ENCODE assay signal across 14 cellular contexts in genomic region chr7:98295467-98296220, GRCh38. TPM values are rescaled to one million over a fixed set of nuclear protein-coding genes. Genes with fewer than 3 reads are reported as not detected.
DNase-seq lines count a peak whose midpoint lies in the region; ATAC-seq, FAIRE-seq and TF ChIP-seq lines count a peak whose summit lies in the region.
"Had no signal": no experiment of that assay in that cellular context is flagged by ENCODE, and none has a peak within 500 bp of the region (broad histone marks: within the 10 kb centered on the region; RNA-seq: fewer than 3 reads in every experiment).

No MANE protein-coding gene starts in this region.

- in situ Hi-C loops in HepG2 (cut with HindIII; ENCODE audit: extremely low pct_ligation_motif_present, low pct_unique_long_range_greater_than_20kb): loop anchor here (10.0 kb wide), 1 partner anchor 549 kb away; no protein-coding TSS in a partner anchor

- H3K9me3 Mint-ChIP-seq in chondrocyte (ENCODE audit: low read depth): no peaks in the 10 kb centered on the region
- H3K9me3 Mint-ChIP-seq: activated T-helper 1 cell treated with anti-CD3 and anti-CD28 coated beads, Interleukin-12 subunit alpha, Interleukin-12 subunit beta, Interleukin-2, Interleukin-4 antibody, amounts not matched to agents 30 ng/mL and 10 ng/mL and 1 ng/mL, durations not matched to agents 14 hours and 24 hours and 36 hours; stimulated activated naive B cell treated with anti-CD40 and anti-IgM and Interleukin-4, amounts not matched to agents 10 μg/mL and 1 μg/mL and 100 μg/mL, for 72 hours had no signal

- H3K4me2 ChIP-seq in HepG2 (ENCODE audit: low read depth, low read length): no peak overlapping the region

- H3K9me3 ChIP-seq in HepG2 (ENCODE audit: low read length) (no peaks in the 10 kb centered on the region), right lobe of liver (no peaks in the 10 kb centered on the region)
- H3K9me3 ChIP-seq: heart left ventricle had no signal

- no peak for TF ChIP-seq EP300 in HepG2 (IDR thresholded peaks at IDR 0.05; ENCODE audit: low read depth in 2 of 2, low read length in 2 of 2)
- no peak for TF ChIP-seq EP300 in HepG2 (CRISPR knock-in tag; IDR thresholded peaks at IDR 0.05; ENCODE audit: borderline replicate concordance)

- CTCF ChIA-PET in HepG2 (lab: Yijun Ruan, JAX; ENCODE audit: low intra/inter-chr PET ratio, low total read pairs): interaction anchor here (1.2 to 1.6 kb wide), 2 partner anchors 106 to 450 kb away, joined by 4 to 9 read pairs; partner anchors contain the start of gene BAIAP2L1

- WGBS in HepG2 (ENCODE audit: low lambda C conversion rate): 96% methylated on average over 9 of the region's 20 CpGs
- WGBS in right lobe of liver (ENCODE audit: insufficient coverage, low coverage, low lambda C conversion rate, missing lambda C conversion rate): 83% methylated on average over 1 of the region's 20 CpGs

- H3K27me3 ChIP-seq in HepG2 (ENCODE audit: control insufficient read depth in 1 of 2, insufficient read depth in 2 of 2, low read length in 2 of 2) (no peaks in the 10 kb centered on the region), right lobe of liver (no peaks in the 10 kb centered on the region)
- H3K27me3 ChIP-seq: heart left ventricle had no signal

- H3K4me3 ChIP-seq in HepG2 (replicated peaks in 1 of 3; ENCODE audit: insufficient read depth in 1 of 3, low read depth in 2 of 3, low read length in 3 of 3) (no peak overlapping the region), right lobe of liver (no peak overlapping the region)
- H3K4me3 ChIP-seq: heart left ventricle had no signal

- no peak for FAIRE-seq in HepG2 (lab: Jason Lieb, UNC)
- FAIRE-seq: GM18507, HTR-8/SVneo, small intestine had no signal

- no peak overlapping the region for H3K4me3 Mint-ChIP-seq in chondrocyte (ENCODE audit: unreplicated experiment)
- H3K4me3 Mint-ChIP-seq: activated T-helper 1 cell treated with anti-CD3 and anti-CD28 coated beads, Interleukin-12 subunit alpha, Interleukin-12 subunit beta, Interleukin-2, Interleukin-4 antibody, amounts not matched to agents 30 ng/mL and 10 ng/mL and 1 ng/mL, durations not matched to agents 14 hours and 24 hours and 36 hours; stimulated activated naive B cell treated with anti-CD40 and anti-IgM and Interleukin-4, amounts not matched to agents 10 μg/mL and 1 μg/mL and 100 μg/mL, for 72 hours had no signal

- TF ChIP-seq RAD21 in HepG2 (CRISPR knock-in tag; IDR thresholded peaks at IDR 0.05): no peak

- no peaks in the 10 kb centered on the region for H3K27me3 Mint-ChIP-seq in chondrocyte (ENCODE audit: low read depth)
- H3K27me3 Mint-ChIP-seq: stimulated activated naive B cell treated with anti-CD40 and anti-IgM and Interleukin-4, amounts not matched to agents 10 μg/mL and 1 μg/mL and 100 μg/mL, for 72 hours had no signal

- TF ChIP-seq CTCF in HepG2 (CRISPR knock-in tag; IDR thresholded peaks at IDR 0.05) (no peak), right lobe of liver (IDR thresholded peaks at IDR 0.05) (no peak), chondrocyte (IDR thresholded peaks at IDR 0.05) (no peak)

- no TSS peak for BruUV-seq in HepG2 (replicated peaks; lab: Mats Ljungman, UMichigan)

- ATAC-seq in HepG2: peak; percentile 4; the same call in 1 of the 3 replicates
- ATAC-seq in right lobe of liver: no peak
- ATAC-seq in GM19397 (IDR thresholded peaks at IDR 0.05; ENCODE audit: unreplicated experiment): no peak

- no peaks in the 10 kb centered on the region for H3K79me2 ChIP-seq in HepG2 (ENCODE audit: insufficient read depth, low read length)

- H2AFZ ChIP-seq in HepG2 (ENCODE audit: low read length): no peak overlapping the region

- H3K4me1 Mint-ChIP-seq in chondrocyte (ENCODE audit: low read depth): peaks cover 5% of the 10 kb centered on the region
- H3K4me1 Mint-ChIP-seq: stimulated activated naive B cell treated with anti-CD40 and anti-IgM and Interleukin-4, amounts not matched to agents 10 μg/mL and 1 μg/mL and 100 μg/mL, for 72 hours had no signal

- peak overlapping the region; percentile 17 for H3K27ac Mint-ChIP-seq in chondrocyte (ENCODE audit: unreplicated experiment)
- H3K27ac Mint-ChIP-seq: activated T-helper 1 cell treated with anti-CD3 and anti-CD28 coated beads, Interleukin-12 subunit alpha, Interleukin-12 subunit beta, Interleukin-2, Interleukin-4 antibody, amounts not matched to agents 30 ng/mL and 10 ng/mL and 1 ng/mL, durations not matched to agents 14 hours and 24 hours and 36 hours; stimulated activated naive B cell treated with anti-CD40 and anti-IgM and Interleukin-4, amounts not matched to agents 10 μg/mL and 1 μg/mL and 100 μg/mL, for 72 hours had no signal

- no peak for DNase-seq in HepG2 (ENCODE audit: low spot score)
- DNase-seq in right lobe of liver: no peak
- DNase-seq in chondrocyte (ENCODE audit: low spot score): no peak
- DNase-seq in myocyte (ENCODE audit: low read depth): peak; percentile 40
- DNase-seq in activated CD4-positive, alpha-beta T cell treated with anti-CD3 and anti-CD28 coated beads for 4 hours: no peak
- DNase-seq in NCI-H187 treated with DMSO at 0.1 percent for 48 hours (lab: John Stamatoyannopoulos, UW): no peak
- DNase-seq in activated CD8-positive, alpha-beta memory T cell treated with anti-CD3 and anti-CD28 coated beads, Interleukin-2, amount 50 U/mL, for 48 hours: no peak

- TF ChIP-seq POLR2A in HepG2 (IDR thresholded peaks at IDR 0.05; ENCODE audit: insufficient read depth in 1 of 2, low read depth in 2 of 2, low read length in 2 of 2) (no peak), right lobe of liver (IDR thresholded peaks at IDR 0.05) (no peak)

- POLR2A ChIA-PET in HepG2 (lab: Yijun Ruan, JAX): no interaction called here

- H3K36me3 Mint-ChIP-seq in chondrocyte (ENCODE audit: low read depth): peaks cover 11% of the 10 kb centered on the region

- peaks cover 19 to 38% of the 10 kb centered on the region in 2 experiments; a peak in 4 of 5 replicates for H3K36me3 ChIP-seq in HepG2 (replicated peaks in 1 of 2; ENCODE audit: control insufficient read depth in 1 of 2, insufficient read depth in 2 of 2, low read length in 2 of 2)
- H3K36me3 ChIP-seq in right lobe of liver: peaks cover 0 to 32% (median 21%) of the 10 kb centered on the region in 4 donors

- H3K27ac ChIP-seq in HepG2 (ENCODE audit: extremely low read length, insufficient read depth, low read length): no peak overlapping the region
- H3K27ac ChIP-seq in right lobe of liver: peak overlapping the region in 1 of 3 donors; percentile 1

- H3K4me1 ChIP-seq in HepG2 (ENCODE audit: insufficient read depth, low read length) (peaks cover 3% of the 10 kb centered on the region), right lobe of liver (peaks cover 0 to 8% (median 3%) of the 10 kb centered on the region in 4 donors)

- H3K9ac ChIP-seq in HepG2 (ENCODE audit: insufficient read depth, low read depth, low read length): no peak overlapping the region

- intact Hi-C loops in HepG2 (cut with micrococcal nuclease; ENCODE audit: unreplicated experiment) (loop anchor here (2.0 kb wide), 1 partner anchor 105 kb away; the partner anchor contains the start of gene BAIAP2L1), right lobe of liver (cut with DNase I) (loop anchor here (5.0 to 10.0 kb wide), 2 partner anchors 107 to 109 kb away; partner anchors contain the start of gene BAIAP2L1 (in 2 of the 2))

- H4K20me1 ChIP-seq in HepG2 (ENCODE audit: insufficient read depth, low read length): 0 out of 2 replicates have a peak, but pooled peaks cover 9% of the 10 kb centered on the region

RNA-seq across cellular contexts. Expression of gene BRI3, which starts 14.2 kb away (rescaled TPM):
- 37.2 and 54.0 TPM in 2 replicates for total RNA-seq in HepG2 (2016; rRNA removed; fragmentation: Illumina TruSeq; extraction: Trizol)
- total RNA-seq in HepG2 (2016; cell fraction: cytosol; rRNA removed; fragmentation: Illumina TruSeq; extraction: Trizol; ENCODE audit: low read depth): 362 and 379 TPM in 2 replicates
- 32.4 and 58.8 TPM in 2 replicates for total RNA-seq in HepG2 (2016; cell fraction: insoluble cytoplasmic fraction; rRNA removed; fragmentation: Illumina TruSeq; extraction: Trizol)
- 234 and 253 TPM in 2 replicates for total RNA-seq in HepG2 (2016; cell fraction: membrane; rRNA removed; fragmentation: Illumina TruSeq; extraction: Trizol)
- 25.6 and 29.4 TPM in 2 replicates for total RNA-seq in HepG2 (2016; cell fraction: nucleus; rRNA removed; fragmentation: Illumina TruSeq; extraction: Trizol)
- 103 and 113 TPM in 2 replicates for polyA plus RNA-seq in HepG2 (2011; rRNA removed)
- polyA plus RNA-seq in HepG2 (2011; cell fraction: cytosol; rRNA removed): 80.0 TPM in 2 replicates
- 27.5 and 33.8 TPM in 2 replicates for polyA plus RNA-seq in HepG2 (2011; cell fraction: nucleus; rRNA removed)
- polyA plus RNA-seq in HepG2 (2012): 83.2 and 95.1 TPM in 2 replicates
- polyA plus RNA-seq in HepG2 (2016; cell fraction: cytosol; fragmentation: Illumina TruSeq; extraction: Trizol; ENCODE audit: low read depth): 889 and 952 TPM in 2 replicates
- 61.2 and 81.9 TPM in 2 replicates for polyA plus RNA-seq in HepG2 (2016; cell fraction: insoluble cytoplasmic fraction; fragmentation: Illumina TruSeq; extraction: Trizol; ENCODE audit: low read depth)
- polyA plus RNA-seq in HepG2 (2016; cell fraction: membrane; fragmentation: Illumina TruSeq; extraction: Trizol; ENCODE audit: low read depth): 488 and 495 TPM in 2 replicates
- 59.1 and 78.9 TPM in 2 replicates for polyA plus RNA-seq in HepG2 (2016; cell fraction: nucleus; fragmentation: Illumina TruSeq; extraction: Trizol; ENCODE audit: insufficient read depth, low read depth)
- polyA minus RNA-seq in HepG2 (2011; rRNA and poly(A)+ RNA removed; ENCODE audit: low replicate concordance): 61.6 and 63.3 TPM in 2 replicates
- 27.4 and 34.8 TPM in 2 replicates for polyA minus RNA-seq in HepG2 (2011; cell fraction: cytosol; rRNA and poly(A)+ RNA removed)
- polyA minus RNA-seq in HepG2 (2011; cell fraction: nucleus; rRNA and poly(A)+ RNA removed): 22.8 and 23.6 TPM in 2 replicates
- total RNA-seq in right lobe of liver: 100 to 1,000 TPM in 4 of 6 experiments, 10 to 100 TPM in 2; 34.7 to 160 (median 137) TPM
- 264 to 370 TPM (median 359 TPM) in 3 replicates for total RNA-seq in chondrocyte
- total RNA-seq in myocyte: 73.8 and 101 TPM in 2 replicates
- 561 TPM for polyA plus RNA-seq in myocyte (2012)

RNA-seq across cellular contexts. Expression of gene TECPR1, which starts 43.6 kb away (rescaled TPM):
- total RNA-seq in HepG2 (2016; rRNA removed; fragmentation: Illumina TruSeq; extraction: Trizol): 6.3 and 8.3 TPM in 2 replicates
- 1.5 and 2.3 TPM in 2 replicates for total RNA-seq in HepG2 (2016; cell fraction: cytosol; rRNA removed; fragmentation: Illumina TruSeq; extraction: Trizol; ENCODE audit: low read depth)
- total RNA-seq in HepG2 (2016; cell fraction: insoluble cytoplasmic fraction; rRNA removed; fragmentation: Illumina TruSeq; extraction: Trizol): 5.7 and 9.5 TPM in 2 replicates
- total RNA-seq in HepG2 (2016; cell fraction: membrane; rRNA removed; fragmentation: Illumina TruSeq; extraction: Trizol): 2.0 and 2.8 TPM in 2 replicates
- 10.0 and 10.5 TPM in 2 replicates for total RNA-seq in HepG2 (2016; cell fraction: nucleus; rRNA removed; fragmentation: Illumina TruSeq; extraction: Trizol)
- 2.3 and 2.5 TPM in 2 replicates for polyA plus RNA-seq in HepG2 (2011; rRNA removed)
- polyA plus RNA-seq in HepG2 (2011; cell fraction: cytosol; rRNA removed): 1.4 and 2.3 TPM in 2 replicates
- 15.9 and 17.4 TPM in 2 replicates for polyA plus RNA-seq in HepG2 (2011; cell fraction: nucleus; rRNA removed)
- polyA plus RNA-seq in HepG2 (2012): 4.7 and 7.6 TPM in 2 replicates
- polyA plus RNA-seq in HepG2 (2016; cell fraction: cytosol; fragmentation: Illumina TruSeq; extraction: Trizol; ENCODE audit: low read depth): 0.37 and 0.40 TPM in 2 replicates
- polyA plus RNA-seq in HepG2 (2016; cell fraction: insoluble cytoplasmic fraction; fragmentation: Illumina TruSeq; extraction: Trizol; ENCODE audit: low read depth): 2.7 and 2.9 TPM in 2 replicates
- 0.61 and 0.71 TPM in 2 replicates for polyA plus RNA-seq in HepG2 (2016; cell fraction: membrane; fragmentation: Illumina TruSeq; extraction: Trizol; ENCODE audit: low read depth)
- 15.6 and 16.9 TPM in 2 replicates for polyA plus RNA-seq in HepG2 (2016; cell fraction: nucleus; fragmentation: Illumina TruSeq; extraction: Trizol; ENCODE audit: insufficient read depth, low read depth)
- 2.3 and 6.5 TPM in 2 replicates for polyA minus RNA-seq in HepG2 (2011; rRNA and poly(A)+ RNA removed; ENCODE audit: low replicate concordance)
- polyA minus RNA-seq in HepG2 (2011; cell fraction: cytosol; rRNA and poly(A)+ RNA removed): 2.5 and 4.0 TPM in 2 replicates
- 5.9 and 7.1 TPM in 2 replicates for polyA minus RNA-seq in HepG2 (2011; cell fraction: nucleus; rRNA and poly(A)+ RNA removed)
- 10 to 100 TPM in 5 of 6 experiments, 1 to 10 TPM in 1; 9.4 to 14.9 (median 12.4) TPM for total RNA-seq in right lobe of liver
- 27.3 to 33.8 TPM (median 32.0 TPM) in 3 replicates for total RNA-seq in chondrocyte
- total RNA-seq in myocyte: 62.5 and 108 TPM in 2 replicates
- polyA plus RNA-seq in myocyte (2012): 35.7 TPM
